Comparison of ENCODE assay signal across 8 cellular contexts in the genomic region with DNA sequence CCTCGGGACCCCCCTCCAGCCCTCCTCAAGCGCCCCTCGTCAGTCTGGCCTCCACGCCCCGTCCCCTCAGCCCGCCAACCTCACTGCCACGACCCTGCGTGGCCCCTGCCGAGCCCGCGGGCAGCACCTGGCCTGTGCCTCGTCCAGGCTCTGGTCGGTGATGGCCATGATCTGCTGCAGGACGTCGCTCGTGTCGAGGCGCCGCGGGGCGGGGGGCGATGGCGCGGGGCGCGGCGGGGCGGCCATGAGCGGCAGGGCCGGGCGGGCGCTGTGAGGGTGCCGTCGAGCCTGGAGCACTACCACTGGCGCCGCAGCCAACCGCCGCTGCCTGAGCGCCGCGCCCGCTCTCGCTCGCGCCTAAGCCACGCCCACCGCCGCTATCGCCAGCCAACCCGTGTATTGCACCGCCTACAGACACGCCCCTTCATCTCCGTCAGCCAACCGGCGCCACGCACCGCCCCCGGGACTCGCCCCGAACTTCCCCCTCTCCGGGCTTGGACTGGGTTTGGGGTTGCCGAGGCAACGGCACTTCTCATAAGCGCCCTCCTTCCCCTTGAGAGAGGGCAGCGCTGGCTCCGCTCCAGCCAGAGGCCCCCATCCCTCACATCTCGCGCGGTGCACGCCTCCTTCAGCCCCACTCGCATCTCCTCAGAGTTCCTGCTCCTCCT. TPM values are rescaled to one million over a fixed set of nuclear protein-coding genes. Genes with fewer than 3 reads are reported as not detected.
DNase-seq lines count a peak whose midpoint lies in the region; ATAC-seq and TF ChIP-seq lines count a peak whose summit lies in the region.

A gene with protein sequence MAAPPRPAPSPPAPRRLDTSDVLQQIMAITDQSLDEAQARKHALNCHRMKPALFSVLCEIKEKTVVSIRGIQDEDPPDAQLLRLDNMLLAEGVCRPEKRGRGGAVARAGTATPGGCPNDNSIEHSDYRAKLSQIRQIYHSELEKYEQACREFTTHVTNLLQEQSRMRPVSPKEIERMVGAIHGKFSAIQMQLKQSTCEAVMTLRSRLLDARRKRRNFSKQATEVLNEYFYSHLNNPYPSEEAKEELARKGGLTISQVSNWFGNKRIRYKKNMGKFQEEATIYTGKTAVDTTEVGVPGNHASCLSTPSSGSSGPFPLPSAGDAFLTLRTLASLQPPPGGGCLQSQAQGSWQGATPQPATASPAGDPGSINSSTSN (minus strand): TSS at position 304 of the 668 bp plus-strand sequence. CDS start 58 bp downstream, at position 246.

- peak within 1 kb of the TSS; percentile 75 for H3K27ac ChIP-seq in CD8-positive, alpha-beta T cell (ENCODE audit: low read depth, low read length)
- no peak within 1 kb of the TSS for H3K27ac ChIP-seq in mesenchymal stem cell (ENCODE audit: low read length, poor library complexity, severe bottlenecking)

- peak within 1 kb of the TSS; percentile 92 for H3K27ac Mint-ChIP-seq in CD8-positive, alpha-beta T cell
- peak within 1 kb of the TSS; percentile 72 for H3K27ac Mint-ChIP-seq in activated CD8-positive, alpha-beta T cell treated with anti-CD3 and anti-CD28 coated beads for 36 hours

- H2BK120ac ChIP-seq in mesenchymal stem cell (ENCODE audit: low read depth, low read length) = no peak within 1 kb of the TSS

- no peak within 1 kb of the TSS for H4K91ac ChIP-seq in mesenchymal stem cell (ENCODE audit: low read length)

- peak within 1 kb of the TSS; percentile 87 for H2AFZ ChIP-seq in mesenchymal stem cell (ENCODE audit: low read depth, low read length)

- CTCF ChIA-PET in CD8-positive, alpha-beta T cell (lab: Charles Lee) = interaction anchor here (1.0 to 1.4 kb wide), 2 partner anchors 89 to 103 kb away, joined by 3 read pairs; a partner anchor contains a TSS
- CTCF ChIA-PET in activated CD8-positive, alpha-beta T cell treated with anti-CD3 and anti-CD28 coated beads for 36 hours (lab: Charles Lee) = interaction anchor here (0.9 to 1.4 kb wide), 3 partner anchors 65 to 87 kb away, joined by 3 to 4 read pairs (median 3); no protein-coding TSS in a partner anchor

- H3K9me3 Mint-ChIP-seq in CD8-positive, alpha-beta T cell = no peaks in the 10 kb centered on the region
- H3K9me3 Mint-ChIP-seq in activated CD8-positive, alpha-beta T cell treated with anti-CD3 and anti-CD28 coated beads for 36 hours = no peaks in the 10 kb centered on the region

- H3K27me3 Mint-ChIP-seq in CD8-positive, alpha-beta T cell (ENCODE audit: low read depth) = no peaks in the 10 kb centered on the region
- no peaks in the 10 kb centered on the region for H3K27me3 Mint-ChIP-seq in activated CD8-positive, alpha-beta T cell treated with anti-CD3 and anti-CD28 coated beads for 36 hours

- no peak for TF ChIP-seq CTCF in CD8-positive, alpha-beta T cell (IDR thresholded peaks at IDR 0.05)
- TF ChIP-seq CTCF in activated CD8-positive, alpha-beta T cell treated with anti-CD3 and anti-CD28 coated beads for 36 hours (IDR thresholded peaks at IDR 0.05) = no peak

- peaks cover 41% of the 10 kb centered on the region for H3K4me1 Mint-ChIP-seq in CD8-positive, alpha-beta T cell (ENCODE audit: low read depth)
- peaks cover 40% of the 10 kb centered on the region for H3K4me1 Mint-ChIP-seq in activated CD8-positive, alpha-beta T cell treated with anti-CD3 and anti-CD28 coated beads for 36 hours (ENCODE audit: low read depth)

- peak within 1 kb of the TSS; percentile 67 for H3K9ac ChIP-seq in mesenchymal stem cell (ENCODE audit: low read length)

- no peak within 1 kb of the TSS for H2AK5ac ChIP-seq in mesenchymal stem cell (ENCODE audit: low read length, severe bottlenecking)

- H2BK5ac ChIP-seq in mesenchymal stem cell (ENCODE audit: low read depth, low read length, poor library complexity, severe bottlenecking) = no peak within 1 kb of the TSS

- peaks cover 28% of the 10 kb centered on the region for H3K4me1 ChIP-seq in CD8-positive, alpha-beta T cell (ENCODE audit: insufficient read depth, low read length)
- peaks cover 10% of the 10 kb centered on the region for H3K4me1 ChIP-seq in mesenchymal stem cell (ENCODE audit: control insufficient read depth, insufficient read depth, low read depth, low read length)

- intact Hi-C loops in CD8-positive, alpha-beta T cell (cut with DNase I, micrococcal nuclease) = loop anchor here (1.0 to 2.0 kb wide), 8 partner anchors 10 to 102 kb away; a partner anchor contains a TSS
- intact Hi-C loops in activated CD8-positive, alpha-beta T cell treated with anti-CD3 and anti-CD28 coated beads for 36 hours (cut with micrococcal nuclease) = no loop called here

- H3K4ac ChIP-seq in mesenchymal stem cell (ENCODE audit: low read depth in 1 of 2, low read length in 2 of 2) = peak within 1 kb of the TSS in 1 of 2 experiments; percentile 54

- H2BK15ac ChIP-seq in mesenchymal stem cell (ENCODE audit: low read depth, poor library complexity, severe bottlenecking) = no peak within 1 kb of the TSS

- peak; percentile 96 for ATAC-seq in CD8-positive, alpha-beta T cell
- ATAC-seq in GM19452 (IDR thresholded peaks at IDR 0.05; ENCODE audit: unreplicated experiment) (peak; percentile 93), HG03571 (IDR thresholded peaks at IDR 0.05; ENCODE audit: unreplicated experiment) (peak; percentile 94)
- ATAC-seq in activated CD8-positive, alpha-beta T cell treated with anti-CD3 and anti-CD28 coated beads for 36 hours = peak; percentile 96

- peaks cover 1% of the 10 kb centered on the region for H3K79me1 ChIP-seq in mesenchymal stem cell (replicated peaks; ENCODE audit: low read length, poor library complexity, severe bottlenecking)

- H3K4me2 ChIP-seq in mesenchymal stem cell (ENCODE audit: low read length, poor library complexity, severe bottlenecking) = peak within 1 kb of the TSS; percentile 82

- no peaks in the 10 kb centered on the region for H3K36me3 ChIP-seq in CD8-positive, alpha-beta T cell (ENCODE audit: insufficient read depth, low read length)
- H3K36me3 ChIP-seq in mesenchymal stem cell (ENCODE audit: control insufficient read depth in 1 of 2, insufficient read depth in 2 of 2, low read depth in 1 of 2, low read length in 2 of 2) = peaks cover 0 to 1% of the 10 kb centered on the region in 2 experiments

- peak within 1 kb of the TSS; percentile 91 for H3K4me3 ChIP-seq in CD8-positive, alpha-beta T cell (ENCODE audit: low read depth, low read length)
- peak within 1 kb of the TSS; percentile 55 to 81 for H3K4me3 ChIP-seq in mesenchymal stem cell (ENCODE audit: insufficient read depth in 1 of 2, low read depth in 1 of 2, low read length in 2 of 2)

- peak within 1 kb of the TSS in 1 of 2 experiments; percentile 83 for H3K14ac ChIP-seq in mesenchymal stem cell (ENCODE audit: low read length in 2 of 2)

- H3K23ac ChIP-seq in mesenchymal stem cell (ENCODE audit: low read length in 2 of 2) = peak within 1 kb of the TSS in 1 of 2 experiments; percentile 85

- POLR2A ChIA-PET in CD8-positive, alpha-beta T cell (lab: Charles Lee) = interaction anchor here (0.5 to 2.1 kb wide), 3 partner anchors 9 to 62 kb away, joined by 3 to 6 read pairs (median 6); no protein-coding TSS in a partner anchor
- POLR2A ChIA-PET in activated CD8-positive, alpha-beta T cell treated with anti-CD3 and anti-CD28 coated beads for 36 hours (lab: Charles Lee) = interaction anchor here (0.6 to 2.0 kb wide), 6 partner anchors 9 to 43 kb away, joined by 3 to 6 read pairs (median 4); no protein-coding TSS in a partner anchor

- no peaks in the 10 kb centered on the region for H3K27me3 ChIP-seq in CD8-positive, alpha-beta T cell (ENCODE audit: insufficient read depth, low read length)
- H3K27me3 ChIP-seq in mesenchymal stem cell (ENCODE audit: control insufficient read depth in 1 of 2, insufficient read depth in 1 of 2, low read length in 2 of 2) = no peaks in the 10 kb centered on the region

- H3K36me3 Mint-ChIP-seq in CD8-positive, alpha-beta T cell = peaks cover 17% of the 10 kb centered on the region
- H3K36me3 Mint-ChIP-seq in activated CD8-positive, alpha-beta T cell treated with anti-CD3 and anti-CD28 coated beads for 36 hours (ENCODE audit: low read depth) = peaks cover 6% of the 10 kb centered on the region

- H3K4me3 Mint-ChIP-seq in CD8-positive, alpha-beta T cell = peak within 1 kb of the TSS; percentile 90
- H3K4me3 Mint-ChIP-seq in activated CD8-positive, alpha-beta T cell treated with anti-CD3 and anti-CD28 coated beads for 36 hours = peak within 1 kb of the TSS; percentile 80

- H3K18ac ChIP-seq in mesenchymal stem cell (ENCODE audit: low read depth in 1 of 2, low read length in 2 of 2) = peak within 1 kb of the TSS in 1 of 2 experiments; percentile 88

- peak; percentile 98 to 100 (median 99) for DNase-seq in CD8-positive, alpha-beta T cell
- peak; percentile 98 for DNase-seq in NCI-H82 treated with DMSO at 0.1 percent for 48 hours (lab: John Stamatoyannopoulos, UW; ENCODE audit: unreplicated experiment)
- peak; percentile 100 for DNase-seq in activated CD8-positive, alpha-beta T cell treated with anti-CD3 and anti-CD28 coated beads for 36 hours
- peak; percentile 99 for DNase-seq in effector CD4-positive, alpha-beta T cell
- peak; percentile 87 for DNase-seq in mesenchymal stem cell
- peak; percentile 98 for DNase-seq in stimulated activated CD8-positive, alpha-beta memory T cell treated with anti-CD3 and anti-CD28 coated beads, Interleukin-12 subunit alpha, Interleukin-12 subunit beta, amount 100 ng/mL, for 4 hours (ENCODE audit: low read depth)

- no peaks in the 10 kb centered on the region for H3K9me3 ChIP-seq in CD8-positive, alpha-beta T cell (ENCODE audit: low read length)
- H3K9me3 ChIP-seq in mesenchymal stem cell (ENCODE audit: control insufficient read depth, low read length) = no peaks in the 10 kb centered on the region

- peak within 1 kb of the TSS; percentile 52 for H4K8ac ChIP-seq in mesenchymal stem cell (ENCODE audit: low read length)

- 2% methylated on average over 68 of the region's 71 CpGs for WGBS in mesenchymal stem cell

- H2BK12ac ChIP-seq in mesenchymal stem cell (ENCODE audit: low read length in 2 of 2) = peak within 1 kb of the TSS in 1 of 2 experiments; percentile 92

RNA-seq across cellular contexts. Expression of the gene that starts here (rescaled TPM):
- total RNA-seq in CD8-positive, alpha-beta T cell = 10 to 100 TPM; 44.4 to 48.8 TPM
- 10 to 100 TPM; 13.8 to 15.6 TPM for total RNA-seq in activated CD8-positive, alpha-beta T cell treated with anti-CD3 and anti-CD28 coated beads for 36 hours
- 1.1 TPM for polyA plus RNA-seq in mesenchymal stem cell (2013, experiment 1 of 2)
- 0.71 TPM for polyA plus RNA-seq in mesenchymal stem cell (2013, experiment 2 of 2)
